ENCODE assay signal across 8 cellular contexts in the genomic region with DNA sequence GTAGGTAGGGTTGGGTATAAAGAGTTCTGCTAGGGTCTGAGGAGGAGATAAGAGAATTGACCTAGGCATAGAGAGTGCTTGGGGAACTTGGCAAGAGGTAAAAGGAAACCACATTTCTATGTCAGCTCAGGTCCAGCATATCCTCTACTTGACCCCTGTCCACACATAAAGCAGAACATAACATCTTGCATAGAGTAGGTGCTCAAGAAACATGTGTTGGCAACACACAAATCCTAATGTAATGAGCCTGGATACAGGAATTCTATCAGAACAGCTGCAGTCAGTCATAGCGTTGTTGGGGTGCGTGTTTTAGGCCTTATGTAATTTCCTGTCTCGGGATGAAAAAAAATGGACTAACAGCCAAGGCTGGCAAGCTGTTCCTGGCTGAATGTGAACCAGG. TPM values are rescaled to one million over a fixed set of nuclear protein-coding genes. Genes with fewer than 3 reads are reported as not detected.
DNase-seq lines count a peak whose midpoint lies in the region; ATAC-seq, FAIRE-seq and TF ChIP-seq lines count a peak whose summit lies in the region.

No MANE protein-coding gene starts in this region.

- 40 to 41% methylated on average over 3 of the region's 3 CpGs for WGBS in thyroid gland, 2 donors

- H3K9me3 ChIP-seq in A673 (ENCODE audit: low read depth, low read length, poor library complexity, severe bottlenecking) (no peaks in the 10 kb centered on the region), iPS-20b (ENCODE audit: insufficient read depth, low read depth, low read length) (no peaks in the 10 kb centered on the region), thyroid gland (no peaks in the 10 kb centered on the region)

- no peaks in the 10 kb centered on the region for H3K27me3 Mint-ChIP-seq in activated T-helper 17 cell treated with anti-CD3 and anti-CD28 coated beads, Interleukin-2, amount 50 U/mL, for 72 hours

- CTCF ChIA-PET in A673 (lab: Charles Lee), result no interaction called here

- FAIRE-seq in GM18507 (lab: Jason Lieb, UNC), result peak; percentile 68

- H3K9me3 Mint-ChIP-seq in activated T-helper 17 cell treated with anti-CD3 and anti-CD28 coated beads, Interleukin-2, amount 50 U/mL, for 72 hours, result peaks cover 6% of the 10 kb centered on the region

- in situ Hi-C loops in GM13976 (cut with MboI; ENCODE audit: low sequenced_read_pairs, unreplicated experiment), result loop anchor here (25.0 kb wide), 1 partner anchor 563 kb away; no protein-coding TSS in a partner anchor

- TF ChIP-seq CTCF in A673 (conservative IDR thresholded peaks at IDR 0.05; ENCODE audit: low read depth, low read length) (no peak), GM13976 (IDR thresholded peaks at IDR 0.05; ENCODE audit: borderline replicate concordance, control extremely low read depth, extremely low read depth, insufficient read depth, missing control alignments) (no peak), thyroid gland (IDR thresholded peaks at IDR 0.05) (no peak)

- H3K4me1 ChIP-seq in A673 (ENCODE audit: insufficient read depth, low read length, poor library complexity, severe bottlenecking) (peaks cover 10% of the 10 kb centered on the region), iPS-20b (ENCODE audit: insufficient read depth, low read length) (peaks cover 4% of the 10 kb centered on the region; the same call in 1 of the 2 replicates), thyroid gland (no peaks in the 10 kb centered on the region)

- H3K9ac ChIP-seq in iPS-20b (ENCODE audit: low read depth, low read length), result no peak overlapping the region

- H3K27me3 ChIP-seq in A673 (replicated peaks; ENCODE audit: insufficient read depth, low read depth, low read length, poor library complexity), result no peaks in the 10 kb centered on the region
- H3K27me3 ChIP-seq in iPS-20b (ENCODE audit: insufficient read depth, low read length), result no peaks in the 10 kb centered on the region
- H3K27me3 ChIP-seq in thyroid gland, result no peaks in the 10 kb centered on the region

- H3K36me3 ChIP-seq in A673 (ENCODE audit: insufficient read depth, low read length, poor library complexity, severe bottlenecking), result no peaks in the 10 kb centered on the region
- no peaks in the 10 kb centered on the region for H3K36me3 ChIP-seq in iPS-20b (ENCODE audit: insufficient read depth, low read depth, low read length)
- H3K36me3 ChIP-seq in thyroid gland, result no peaks in the 10 kb centered on the region

- no peak overlapping the region for H3K4me3 ChIP-seq in A673 (ENCODE audit: low read depth, low read length, poor library complexity, severe bottlenecking)
- peak overlapping the region; percentile 40; the same call in 1 of the 2 replicates for H3K4me3 ChIP-seq in iPS-20b (ENCODE audit: low read length)
- no peak overlapping the region for H3K4me3 ChIP-seq in thyroid gland (replicated peaks in 1 of 3)

- POLR2A ChIA-PET in A673 (lab: Charles Lee; ENCODE audit: low non-redundant PET), result no interaction called here

- peak overlapping the region; percentile 87 for H3K27ac Mint-ChIP-seq in activated T-helper 17 cell treated with anti-CD3 and anti-CD28 coated beads, Interleukin-2, amount 50 U/mL, for 72 hours

- intact Hi-C loops in A673 (cut with micrococcal nuclease; ENCODE audit: unreplicated experiment) (no loop called here), thyroid gland (cut with DNase I) (no loop called here)

- no peak for ATAC-seq in activated T-helper 17 cell treated with anti-CD3 and anti-CD28 coated beads, Interleukin-2, amount 50 U/mL, for 72 hours (replicated peaks)
- no peak for ATAC-seq in HG02642 (IDR thresholded peaks at IDR 0.05; ENCODE audit: poor library complexity, unreplicated experiment)

- TF ChIP-seq POLR2A in thyroid gland (IDR thresholded peaks at IDR 0.05), result no peak

- no peaks in the 10 kb centered on the region for H3K36me3 Mint-ChIP-seq in activated T-helper 17 cell treated with anti-CD3 and anti-CD28 coated beads, Interleukin-2, amount 50 U/mL, for 72 hours (ENCODE audit: low read depth)

- DNase-seq in A673 (ENCODE audit: low spot score) (peak; percentile 39), GM18507 (ENCODE audit: extremely low spot score, insufficient read length, low read depth) (no peak), GM13976 (ENCODE audit: low spot score) (no peak), thyroid gland (no peak)
- no peak for DNase-seq in stimulated activated CD4-positive, alpha-beta T cell treated with anti-CD3 and anti-CD28 coated beads, Interleukin-4, amount 100 ng/mL, for 1 hour

- H3K4me1 Mint-ChIP-seq in activated T-helper 17 cell treated with anti-CD3 and anti-CD28 coated beads, Interleukin-2, amount 50 U/mL, for 72 hours, result peaks cover 31% of the 10 kb centered on the region

- H3K27ac ChIP-seq in A673 (ENCODE audit: low read depth, low read length, poor library complexity, severe bottlenecking) (no peak overlapping the region), iPS-20b (ENCODE audit: low read length) (no peak overlapping the region), thyroid gland (peak overlapping the region in 1 of 3 donors; percentile 33)

- BruUV-seq in A673 (replicated peaks; lab: Mats Ljungman, UMichigan), result no TSS peak

- H3K4me3 Mint-ChIP-seq in activated T-helper 17 cell treated with anti-CD3 and anti-CD28 coated beads, Interleukin-2, amount 50 U/mL, for 72 hours, result peak overlapping the region; percentile 71

RNA-seq across cellular contexts. Expression of a gene that starts 35.0 kb away (rescaled TPM):
- total RNA-seq in A673 (2021), result 0.92 and 1.0 TPM in 2 replicates
- 10 to 100 TPM; 15.1 to 16.2 TPM for total RNA-seq in activated T-helper 17 cell treated with anti-CD3 and anti-CD28 coated beads, Interleukin-2, amount 50 U/mL, for 72 hours
- 10 to 100 TPM in 2 of 4 donors, 1 to 10 TPM in 2; 6.3 to 15.3 (median 9.3) TPM for total RNA-seq in thyroid gland
